Comparison of ENCODE assay signal across 8 cellular contexts in the genomic region with DNA sequence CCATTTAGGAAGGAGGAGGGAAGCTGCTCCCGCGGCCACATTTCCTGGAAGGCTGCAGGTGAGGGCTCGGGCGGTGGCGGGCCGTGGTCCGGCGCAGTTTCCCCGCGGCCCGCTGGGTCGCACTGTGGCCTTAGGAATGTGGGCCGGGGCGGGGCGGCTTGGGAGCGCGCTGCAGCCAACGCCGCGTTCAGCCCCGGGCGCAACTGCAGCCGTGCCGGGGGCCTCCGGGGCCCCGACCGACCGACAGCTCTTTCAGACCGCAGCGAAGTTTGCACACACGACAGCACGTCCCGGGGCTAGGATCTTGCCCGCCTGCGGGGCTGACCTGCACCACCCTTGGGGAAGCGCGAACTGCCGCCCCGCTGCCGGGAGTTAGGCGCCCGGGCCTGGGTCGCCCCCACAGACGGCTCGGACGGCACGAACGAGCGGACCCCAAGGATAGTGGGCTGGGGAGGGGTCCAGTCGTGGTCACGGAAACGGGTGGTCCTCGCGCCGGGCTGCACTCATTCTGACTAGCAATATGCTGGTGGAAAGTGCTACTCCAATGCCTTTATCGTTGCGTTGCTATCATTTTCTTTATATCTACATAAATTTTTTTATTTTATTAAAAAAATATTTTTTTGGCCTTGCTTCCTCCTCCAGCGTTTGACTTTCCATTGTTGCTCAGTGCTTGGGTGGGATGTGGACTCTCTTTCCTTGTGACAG.
DNase-seq lines count a peak whose midpoint lies in the region; ATAC-seq and TF ChIP-seq lines count a peak whose summit lies in the region.

No MANE protein-coding gene starts in this region.

- CTCF ChIA-PET in Caco-2 (lab: Charles Lee) (interaction anchor here (0.5 to 2.4 kb wide), 13 partner anchors 36 to 538 kb away, joined by 3 to 35 read pairs (median 3); partner anchors contain the start of gene ITGA6), SK-N-SH (lab: Yijun Ruan, JAX) (interaction anchor here (0.6 to 13.7 kb wide), 50 partner anchors 9 to 604 kb away, joined by 3 to 346 read pairs (median 4); no protein-coding TSS in a partner anchor)

- H3K27ac ChIP-seq in SK-N-SH (ENCODE audit: low read depth in 2 of 2, low read length in 1 of 2) (no peak overlapping the region), neutrophil (no peak overlapping the region), subcutaneous abdominal adipose tissue (ENCODE audit: low read depth, low read length) (no peak overlapping the region)

- H3K9me2 ChIP-seq in SK-N-SH, result no peaks in the 10 kb centered on the region

- H3K9me3 ChIP-seq in Caco-2 (no peaks in the 10 kb centered on the region), SK-N-SH (no peaks in the 10 kb centered on the region), neutrophil (no peaks in the 10 kb centered on the region), subcutaneous abdominal adipose tissue (ENCODE audit: control insufficient read depth in 5 of 5, low read length in 5 of 5) (no peaks in the 10 kb centered on the region)

- H2AFZ ChIP-seq in SK-N-SH (ENCODE audit: low read depth), result peak overlapping the region; percentile 84; the same call in 1 of the 2 replicates

- H3K27ac Mint-ChIP-seq in Caco-2 (ENCODE audit: unreplicated experiment), result no peak overlapping the region
- H3K27ac Mint-ChIP-seq in glutamatergic neuron (ENCODE audit: unreplicated experiment), result no peak overlapping the region

- H3K9me3 Mint-ChIP-seq in Caco-2 (ENCODE audit: unreplicated experiment) (no peaks in the 10 kb centered on the region), glutamatergic neuron (ENCODE audit: unreplicated experiment) (peaks cover 3% of the 10 kb centered on the region)

- DNase-seq in Caco-2 (peak; percentile 72 to 89), HuH-7 (ENCODE audit: low spot score) (peak; percentile 85), SK-N-SH (peak; percentile 91), glutamatergic neuron (peak; percentile 82)
- peak; percentile 69 for DNase-seq in activated naive CD4-positive, alpha-beta T cell treated with anti-CD3 and anti-CD28 coated beads, Interleukin-2, amount 50 U/mL, for 16 hours

- no peak for ATAC-seq in GM19035 (IDR thresholded peaks at IDR 0.05; ENCODE audit: unreplicated experiment)

- TF ChIP-seq CTCF in Caco-2 (IDR thresholded peaks at IDR 0.05; ENCODE audit: insufficient read depth in 1 of 2, low read depth in 1 of 2, low read length in 1 of 2, severe bottlenecking in 1 of 2, unreplicated experiment in 1 of 2), result peak; percentile 87 to 89
- peak; percentile 81 for TF ChIP-seq CTCF in SK-N-SH (IDR thresholded peaks at IDR 0.05)
- peak; percentile 57 for TF ChIP-seq CTCF in glutamatergic neuron (IDR thresholded peaks at IDR 0.05; ENCODE audit: partially characterized antibody, unreplicated experiment)
- TF ChIP-seq CTCF in neutrophil (IDR thresholded peaks at IDR 0.05), result peak; percentile 78

- H3K9ac ChIP-seq in SK-N-SH (peak overlapping the region; percentile 65), subcutaneous abdominal adipose tissue (ENCODE audit: low read length in 5 of 5) (peak overlapping the region in 3 of 5 donors; percentile 43 to 62 (median 55))

- no peaks in the 10 kb centered on the region for H3K4me1 ChIP-seq in Caco-2
- peaks cover 0 to 3% of the 10 kb centered on the region in 2 experiments; a peak in 1 of 4 replicates for H3K4me1 ChIP-seq in SK-N-SH (ENCODE audit: control insufficient read depth in 1 of 2, insufficient read depth in 2 of 2, low read depth in 1 of 2, low read length in 1 of 2)
- peaks cover 7 to 8% of the 10 kb centered on the region in 2 experiments for H3K4me1 ChIP-seq in neutrophil (ENCODE audit: control insufficient read depth in 1 of 2, insufficient read depth in 1 of 2, low read depth in 1 of 2, low read length in 1 of 2)
- peaks cover 0 to 13% (median 10%) of the 10 kb centered on the region in 5 donors for H3K4me1 ChIP-seq in subcutaneous abdominal adipose tissue (ENCODE audit: control insufficient read depth in 5 of 5, insufficient read depth in 5 of 5, low read length in 5 of 5)

- POLR2A ChIA-PET in Caco-2 (lab: Charles Lee), result interaction anchor here (0.5 to 1.0 kb wide), 2 partner anchors 59 to 289 kb away, joined by 3 read pairs; no protein-coding TSS in a partner anchor
- POLR2A ChIA-PET in SK-N-SH (lab: Yijun Ruan, JAX), result interaction anchor here (1.1 kb wide), 1 partner anchor 289 kb away, joined by 4 read pairs; no protein-coding TSS in a partner anchor

- H3K36me3 Mint-ChIP-seq in Caco-2 (ENCODE audit: insufficient read depth, unreplicated experiment) (no peaks in the 10 kb centered on the region), glutamatergic neuron (ENCODE audit: unreplicated experiment) (no peaks in the 10 kb centered on the region)

- H3K4me3 Mint-ChIP-seq in Caco-2 (ENCODE audit: unreplicated experiment) (peak overlapping the region; percentile 67), glutamatergic neuron (ENCODE audit: unreplicated experiment) (peak overlapping the region; percentile 65)

- H3K79me2 ChIP-seq in SK-N-SH (ENCODE audit: insufficient read depth), result no peaks in the 10 kb centered on the region

- no peaks in the 10 kb centered on the region for H3K4me1 Mint-ChIP-seq in Caco-2 (ENCODE audit: low read depth, unreplicated experiment)
- H3K4me1 Mint-ChIP-seq in glutamatergic neuron (ENCODE audit: low read depth, unreplicated experiment), result no peaks in the 10 kb centered on the region

- BruUV-seq in Caco-2 (replicated peaks; lab: Mats Ljungman, UMichigan), result no TSS peak

- H3K36me3 ChIP-seq in Caco-2 (ENCODE audit: control insufficient read depth, insufficient read depth, low read length) (no peaks in the 10 kb centered on the region), SK-N-SH (replicated peaks in 1 of 2; ENCODE audit: control insufficient read depth in 1 of 2, insufficient read depth in 2 of 2, low read length in 1 of 2) (no peaks in the 10 kb centered on the region), neutrophil (no peaks in the 10 kb centered on the region), subcutaneous abdominal adipose tissue (ENCODE audit: control insufficient read depth in 5 of 5, insufficient read depth in 5 of 5, low read length in 5 of 5) (no peaks in the 10 kb centered on the region)

- H3K27me3 Mint-ChIP-seq in Caco-2 (ENCODE audit: insufficient read depth, unreplicated experiment) (peaks cover 8% of the 10 kb centered on the region), glutamatergic neuron (ENCODE audit: unreplicated experiment) (peaks cover 5% of the 10 kb centered on the region)

- TF ChIP-seq EP300 in SK-N-SH (IDR thresholded peaks at IDR 0.05; ENCODE audit: borderline replicate concordance in 1 of 2, low read depth in 1 of 2, low read length in 1 of 2), result no peak

- intact Hi-C loops in Caco-2 (cut with micrococcal nuclease; ENCODE audit: unreplicated experiment), result loop anchor here (1.0 to 10.0 kb wide), 4 partner anchors 54 to 542 kb away; partner anchors contain the start of gene ITGA6

- H3K4me2 ChIP-seq in SK-N-SH, result peak overlapping the region; percentile 80; the same call in 1 of the 2 replicates

- H3K4me3 ChIP-seq in Caco-2 (ENCODE audit: low read depth, low read length), result peak overlapping the region; percentile 50
- H3K4me3 ChIP-seq in SK-N-SH (ENCODE audit: low read depth in 2 of 2, low read length in 1 of 2), result peak overlapping the region; percentile 61 to 67
- H3K4me3 ChIP-seq in neutrophil (ENCODE audit: low read depth in 1 of 2, low read length in 1 of 2), result peak overlapping the region; percentile 58 to 69
- peak overlapping the region in 4 of 5 donors; percentile 65 to 73 (median 66) for H3K4me3 ChIP-seq in subcutaneous abdominal adipose tissue (ENCODE audit: low read depth in 1 of 5, low read length in 5 of 5)

- peak; percentile 88 for TF ChIP-seq RAD21 in SK-N-SH (IDR thresholded peaks at IDR 0.05; ENCODE audit: low read length)

- peaks cover 11% of the 10 kb centered on the region for H3F3A ChIP-seq in SK-N-SH (replicated peaks; ENCODE audit: insufficient read depth)

- peaks cover 4% of the 10 kb centered on the region; the same call in 1 of the 2 replicates for H3K27me3 ChIP-seq in Caco-2 (replicated peaks; ENCODE audit: control insufficient read depth, insufficient read depth, low read length)
- H3K27me3 ChIP-seq in SK-N-SH (ENCODE audit: insufficient read depth), result no peaks in the 10 kb centered on the region
- H3K27me3 ChIP-seq in neutrophil, result peaks cover 21% of the 10 kb centered on the region
- H3K27me3 ChIP-seq in subcutaneous abdominal adipose tissue (ENCODE audit: control insufficient read depth in 5 of 5, insufficient read depth in 4 of 5, low read length in 5 of 5), result peaks cover 0 to 5% (median 3%) of the 10 kb centered on the region in 5 donors

- no peaks in the 10 kb centered on the region for H4K20me1 ChIP-seq in SK-N-SH (ENCODE audit: insufficient read depth)

- 2% methylated on average over 34 of the region's 58 CpGs for WGBS in SK-N-SH (ENCODE audit: low lambda C conversion rate)

TF ChIP-seq in SK-N-SH, 30 proteins besides CTCF, POLR2A, EP300 and RAD21:
- TF ChIP-seq GABPA (IDR thresholded peaks at IDR 0.05; ENCODE audit: low read depth) (no peak), TCF12 (IDR thresholded peaks at IDR 0.05) (no peak), YY1 (IDR thresholded peaks at IDR 0.05; ENCODE audit: low read depth) (0 out of 2 replicates have a peak, but pooled peaks have one; percentile 28), RCOR1 (IDR thresholded peaks at IDR 0.05; ENCODE audit: low read length) (0 out of 2 replicates have a peak, but pooled peaks have one; percentile 7), TAF1 (IDR thresholded peaks at IDR 0.05; ENCODE audit: borderline replicate concordance, low read depth, low read length) (peak; percentile 49; the same call in 1 of the 2 replicates), FOXM1 (IDR thresholded peaks at IDR 0.05; ENCODE audit: low read depth) (0 out of 2 replicates have a peak, but pooled peaks have one; percentile 60), SMC3 (IDR thresholded peaks at IDR 0.05; ENCODE audit: low read depth, low read length) (peak; percentile 91), MAX (IDR thresholded peaks at IDR 0.05; ENCODE audit: low read depth) (0 out of 2 replicates have a peak, but pooled peaks have one; percentile 31), NFIC (IDR thresholded peaks at IDR 0.05; ENCODE audit: borderline replicate concordance) (no peak)
